In the genomic region with DNA sequence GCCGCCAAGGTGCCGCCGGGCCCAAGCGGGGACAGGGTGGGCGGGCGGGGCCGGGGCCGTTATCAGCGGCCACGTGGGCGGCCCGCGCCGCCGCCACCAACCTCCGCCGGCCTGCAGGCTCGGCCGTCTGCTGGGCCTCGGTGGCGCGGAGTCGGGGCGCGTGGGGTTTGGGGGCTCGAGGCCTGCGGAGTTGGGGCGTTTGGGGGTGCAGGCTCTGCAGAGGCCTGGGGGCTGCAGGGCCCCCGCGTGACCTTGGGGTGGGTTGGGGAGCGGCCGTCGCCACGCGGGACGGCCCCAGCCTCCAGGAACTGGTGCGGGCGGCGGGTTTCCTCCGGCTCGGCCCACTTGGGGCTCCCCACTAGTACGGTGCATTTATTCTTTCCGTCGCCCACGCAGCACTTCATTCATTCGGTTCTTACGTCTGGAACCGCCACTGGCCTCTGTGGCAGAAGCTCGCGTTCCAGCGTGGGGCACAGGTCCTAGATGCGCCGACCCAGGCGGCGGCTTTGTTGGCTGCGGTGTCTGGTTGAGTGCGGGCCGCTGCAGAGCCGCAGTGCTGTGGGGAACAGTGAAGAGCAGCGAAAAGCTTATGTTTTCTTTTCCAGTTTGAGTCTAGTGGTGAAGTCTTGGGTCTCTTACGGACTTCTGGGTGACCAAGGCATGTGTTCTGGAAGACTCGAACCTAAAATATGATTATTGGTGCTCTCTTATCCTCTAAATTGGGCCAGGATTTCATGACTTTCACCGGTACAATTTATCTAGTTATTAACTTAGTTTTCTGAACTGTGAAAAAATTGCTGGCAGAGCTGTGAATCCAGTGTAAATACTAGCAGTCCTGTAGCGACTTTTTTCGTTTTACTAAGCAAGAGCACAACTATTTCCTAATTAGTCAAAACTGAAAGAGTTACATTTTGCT, we compare ENCODE assay signal across 6 cellular contexts. TPM values are rescaled to one million over a fixed set of nuclear protein-coding genes. Genes with fewer than 3 reads are reported as not detected.
A peak's percentile ranks its signal among the peaks of the same experiment; 100 is the strongest.
DNase-seq lines count a peak whose midpoint lies in the region; TF ChIP-seq lines count a peak whose summit lies in the region.

No MANE protein-coding gene starts in this region.

- POLR2A ChIA-PET in RWPE1 (lab: Yijun Ruan, JAX; ENCODE audit: low non-redundant PET), result no interaction called here

- 1% methylated on average over 41 to 65 of the region's 65 CpGs for WGBS in ovary, 3 donors

- CTCF ChIA-PET in RWPE1 (lab: Yijun Ruan, JAX), result no interaction called here

- no peak for TF ChIP-seq POLR2A in ovary (IDR thresholded peaks at IDR 0.05)

- H3K4me3 ChIP-seq in choroid plexus epithelial cell (ENCODE audit: low read depth, low read length) (peak overlapping the region; percentile 78), ovary (peak overlapping the region; percentile 81)

- peak; percentile 8 for DNase-seq in NCI-H146 (lab: John Stamatoyannopoulos, UW)
- no peak for DNase-seq in NCI-H146 treated with DMSO at 0.1 percent for 48 hours (lab: John Stamatoyannopoulos, UW; ENCODE audit: unreplicated experiment)
- DNase-seq in RWPE1 (ENCODE audit: low spot score), result no peak
- DNase-seq in choroid plexus epithelial cell (ENCODE audit: low read depth), result peak; percentile 34
- DNase-seq in ovary, result peak in 4 of 5 donors; percentile 38 to 67 (median 66)
- no peak for DNase-seq in NCI-H345 treated with DMSO at 0.1 percent for 48 hours (lab: John Stamatoyannopoulos, UW; ENCODE audit: unreplicated experiment)

- TF ChIP-seq CTCF in RWPE1 (conservative IDR thresholded peaks at IDR 0.05; ENCODE audit: low read depth) (no peak), choroid plexus epithelial cell (conservative IDR thresholded peaks at IDR 0.05; ENCODE audit: low read depth, low read length) (no peak), ovary (IDR thresholded peaks at IDR 0.05) (no peak)

- H3K36me3 ChIP-seq in ovary, result no peaks in the 10 kb centered on the region

- no peak for TF ChIP-seq EP300 in ovary (IDR thresholded peaks at IDR 0.05)

- no peaks in the 10 kb centered on the region for H3K9me3 ChIP-seq in ovary

- H3K4me1 ChIP-seq in ovary (ENCODE audit: insufficient read depth), result peaks cover 10% of the 10 kb centered on the region

- no peaks in the 10 kb centered on the region for H3K27me3 ChIP-seq in ovary

- intact Hi-C loops in ovary (cut with DNase I), result loop anchor here in 1 of 4 donors (10.0 kb wide), 1 partner anchor 153 kb away; no protein-coding TSS in a partner anchor

- H3K27ac ChIP-seq in RWPE1 (peak overlapping the region; percentile 87), ovary (peak overlapping the region; percentile 34 to 55)

RNA-seq across cellular contexts. Expression of gene TRMT2A, which starts 0.9 kb away (rescaled TPM):
- total RNA-seq in ovary, result 10 to 100 TPM; 35.6 to 59.7 (median 50.1) TPM
- 10 to 100 TPM in 1 of 2 donors, 1 to 10 TPM in 1; 2.8 to 44.1 TPM for polyA plus RNA-seq in ovary

RNA-seq across cellular contexts. Expression of gene RANBP1, which starts 2.0 kb away (rescaled TPM):
- 100 to 1,000 TPM in 2 of 7 donors, 10 to 100 TPM in 5; 62.8 to 198 (median 82.8) TPM for total RNA-seq in ovary
- polyA plus RNA-seq in ovary, result 10 to 100 TPM; 79.9 to 80.2 TPM

RNA-seq across cellular contexts. Expression of gene ZDHHC8, which starts 13.7 kb away (rescaled TPM):
- 10 to 100 TPM; 13.7 to 77.4 (median 60.9) TPM for total RNA-seq in ovary
- 10 to 100 TPM in 1 of 2 donors, 1 to 10 TPM in 1; 5.1 to 34.8 TPM for polyA plus RNA-seq in ovary

RNA-seq across cellular contexts. Expression of gene CCDC188, which starts 32.9 kb away (rescaled TPM):
- total RNA-seq in ovary, result 1 to 10 TPM in 1 of 7 donors, under 1 TPM in 6; 0.27 to 1.1 (median 0.36) TPM
- polyA plus RNA-seq in ovary, result under 1 TPM in 1 of 2 donors, not detected in 1; 0.74 TPM

RNA-seq across cellular contexts. Expression of gene DGCR8, which starts 37.9 kb away (rescaled TPM):
- 10 to 100 TPM; 15.9 to 46.5 (median 40.1) TPM for total RNA-seq in ovary
- 10 to 100 TPM; 17.2 to 21.4 TPM for polyA plus RNA-seq in ovary

Comparison
In these comparisons a context has a peak if more than half of its experiments do, and no peak if none do; other contexts are left out.
1. DNase-seq: peak in NCI-H146 (single experiment), choroid plexus epithelial cell (single experiment) and ovary (4 of 5); none in NCI-H146 treated with DMSO at 0.1 percent for 48 hours (single experiment), RWPE1 (single experiment) and NCI-H345 treated with DMSO at 0.1 percent for 48 hours (single experiment).